18 cellular contexts compared by ENCODE assay signal in the genomic region with DNA sequence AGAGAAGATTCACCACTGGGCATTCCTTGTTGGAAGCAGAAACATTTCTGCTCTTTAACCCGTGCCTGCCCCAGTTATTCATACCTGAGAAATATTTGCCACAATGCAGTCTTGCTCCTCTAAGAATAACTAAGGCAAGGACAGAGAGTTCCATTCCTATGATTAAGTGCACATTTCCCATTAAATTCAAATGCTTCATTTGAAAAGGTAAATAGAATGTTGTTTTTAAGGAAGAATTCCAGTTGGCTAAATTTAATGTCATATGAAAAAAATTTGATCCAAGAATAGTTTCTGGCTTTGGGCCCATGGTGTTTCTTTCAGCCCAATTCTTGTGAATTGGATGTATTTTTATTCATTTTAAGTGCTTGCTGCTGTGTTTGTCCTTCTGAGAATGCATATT.
A peak's percentile ranks its signal among the peaks of the same experiment; 100 is the strongest.
DNase-seq lines count a peak whose midpoint lies in the region; ATAC-seq and TF ChIP-seq lines count a peak whose summit lies in the region.
"Had no signal": no experiment of that assay in that cellular context is flagged by ENCODE, and none has a peak within 500 bp of the region (broad histone marks: within the 10 kb centered on the region; RNA-seq: fewer than 3 reads in every experiment).

No MANE protein-coding gene starts in this region.

- no peaks in the 10 kb centered on the region for H3K36me3 Mint-ChIP-seq in MCF 10A (ENCODE audit: insufficient read depth, unreplicated experiment)
- H3K36me3 Mint-ChIP-seq: CD4-positive, CD25-positive, alpha-beta regulatory T cell; IgD-negative memory B cell had no signal

- CTCF ChIA-PET in MCF 10A (lab: Yijun Ruan, JAX), result no interaction called here

- H3K36me3 ChIP-seq in tibial artery, result no peaks in the 10 kb centered on the region
- H3K36me3 ChIP-seq in Karpas-422 (ENCODE audit: insufficient read depth, low read length), result no peaks in the 10 kb centered on the region
- no peaks in the 10 kb centered on the region for H3K36me3 ChIP-seq in upper lobe of right lung

- intact Hi-C loops in MCF 10A (cut with micrococcal nuclease) (no loop called here), tibial artery (cut with DNase I; ENCODE audit: low total_unique reads) (no loop called here), upper lobe of right lung (cut with DNase I) (no loop called here)

- no peak overlapping the region for H3K4me2 ChIP-seq in Karpas-422 (ENCODE audit: low read depth, low read length, poor library complexity, severe bottlenecking)

- ATAC-seq in upper lobe of right lung, result no peak
- ATAC-seq: HCT116; stimulated activated naive B cell treated with anti-CD40 and anti-IgM and Interleukin-4, amounts not matched to agents 10 μg/mL and 1 μg/mL and 100 μg/mL, for 72 hours had no signal

- H3K4me3 Mint-ChIP-seq in MCF 10A (ENCODE audit: unreplicated experiment), result no peak overlapping the region
- H3K4me3 Mint-ChIP-seq: activated CD4-positive, alpha-beta memory T cell treated with anti-CD3 and anti-CD28 coated beads for 36 hours; CD4-positive, CD25-positive, alpha-beta regulatory T cell; IgD-negative memory B cell; stimulated activated naive B cell treated with anti-CD40 and anti-IgM and Interleukin-4, amounts not matched to agents 10 μg/mL and 1 μg/mL and 100 μg/mL, for 72 hours had no signal

- H4K20me1 ChIP-seq in Karpas-422 (ENCODE audit: insufficient read depth, low read depth, low read length), result no peaks in the 10 kb centered on the region

- H3K27ac Mint-ChIP-seq in MCF 10A (ENCODE audit: low read depth, unreplicated experiment), result peak overlapping the region; percentile 32
- H3K27ac Mint-ChIP-seq: activated CD4-positive, alpha-beta memory T cell treated with anti-CD3 and anti-CD28 coated beads for 36 hours; CD4-positive, CD25-positive, alpha-beta regulatory T cell; IgD-negative memory B cell; stimulated activated naive B cell treated with anti-CD40 and anti-IgM and Interleukin-4, amounts not matched to agents 10 μg/mL and 1 μg/mL and 100 μg/mL, for 72 hours had no signal

- H3K9me3 Mint-ChIP-seq in MCF 10A (ENCODE audit: unreplicated experiment), result peaks cover 8% of the 10 kb centered on the region

- H3K4me1 ChIP-seq in tibial artery, result peaks cover 0 to 39% (median 24%) of the 10 kb centered on the region in 4 donors
- H3K4me1 ChIP-seq in Karpas-422 (ENCODE audit: low read length), result no peaks in the 10 kb centered on the region
- no peaks in the 10 kb centered on the region for H3K4me1 ChIP-seq in upper lobe of right lung

- H3K79me2 ChIP-seq in Karpas-422 (ENCODE audit: low read length), result no peaks in the 10 kb centered on the region

- no peaks in the 10 kb centered on the region for H3K27me3 Mint-ChIP-seq in MCF 10A (ENCODE audit: insufficient read depth, unreplicated experiment)
- H3K27me3 Mint-ChIP-seq: activated CD4-positive, alpha-beta memory T cell treated with anti-CD3 and anti-CD28 coated beads for 36 hours; CD4-positive, CD25-positive, alpha-beta regulatory T cell; IgD-negative memory B cell; stimulated activated naive B cell treated with anti-CD40 and anti-IgM and Interleukin-4, amounts not matched to agents 10 μg/mL and 1 μg/mL and 100 μg/mL, for 72 hours had no signal

- POLR2A ChIA-PET in MCF 10A (lab: Yijun Ruan, JAX), result interaction anchor here (0.9 kb wide), 2 partner anchors 22 to 467 kb away, joined by 3 read pairs; no protein-coding TSS in a partner anchor

- H3K4me3 ChIP-seq in tibial artery (no peak overlapping the region), Karpas-422 (ENCODE audit: low read length) (no peak overlapping the region), upper lobe of right lung (no peak overlapping the region)

- no peaks in the 10 kb centered on the region for H3K9me2 ChIP-seq in Karpas-422 (replicated peaks; ENCODE audit: insufficient read depth, low read length)

- H3K9ac ChIP-seq in Karpas-422 (ENCODE audit: low read length), result no peak overlapping the region

- DNase-seq in HT1080 (ENCODE audit: low read depth) (peak; percentile 15), MCF 10A (ENCODE audit: unreplicated experiment) (no peak), kidney glomerular epithelial cell (lab: John Stamatoyannopoulos, UW) (peak; percentile 94), tibial artery (no peak), Karpas-422 (no peak), upper lobe of right lung (no peak), cortex of kidney (lab: John Stamatoyannopoulos, UW) (no peak)
- DNase-seq in activated effector memory CD4-positive, alpha-beta T cell treated with anti-CD3 and anti-CD28 coated beads, Interleukin-2, amount 50 U/mL, for 16 hours, result no peak
- DNase-seq: activated CD4-positive, alpha-beta memory T cell treated with anti-CD3 and anti-CD28 coated beads for 36 hours; activated gamma-delta T cell treated with Interleukin-2 at 50 U/mL for 16 hours; CD4-positive, CD25-positive, alpha-beta regulatory T cell; NCI-H146; NCI-H526; RPMI8226; stimulated activated CD4-positive, alpha-beta T cell treated with anti-CD3 and anti-CD28 coated beads, Interleukin-4, amount 100 ng/mL, for 1 hour; stimulated activated naive B cell treated with anti-CD40 and anti-IgM and Interleukin-4, amounts not matched to agents 10 μg/mL and 1 μg/mL and 100 μg/mL, for 72 hours had no signal

- peaks cover 0 to 3% (median 0%) of the 10 kb centered on the region in 3 donors for H3K9me3 ChIP-seq in tibial artery
- no peaks in the 10 kb centered on the region for H3K9me3 ChIP-seq in Karpas-422 (ENCODE audit: low read length)
- H3K9me3 ChIP-seq in upper lobe of right lung, result no peaks in the 10 kb centered on the region

- BruUV-seq in MCF 10A (replicated peaks; lab: Mats Ljungman, UMichigan), result no TSS peak

- H3K27me3 ChIP-seq in tibial artery (no peaks in the 10 kb centered on the region), Karpas-422 (ENCODE audit: low read length) (no peaks in the 10 kb centered on the region), upper lobe of right lung (no peaks in the 10 kb centered on the region)

- peaks cover 19% of the 10 kb centered on the region for H3K4me1 Mint-ChIP-seq in MCF 10A (ENCODE audit: insufficient read depth, unreplicated experiment)
- H3K4me1 Mint-ChIP-seq: CD4-positive, CD25-positive, alpha-beta regulatory T cell had no signal

- H2AFZ ChIP-seq in Karpas-422 (ENCODE audit: low read length), result no peak overlapping the region

- TF ChIP-seq CTCF in MCF 10A (IDR thresholded peaks at IDR 0.05; ENCODE audit: unreplicated experiment) (no peak), tibial artery (IDR thresholded peaks at IDR 0.05) (no peak), upper lobe of right lung (IDR thresholded peaks at IDR 0.05) (no peak)

- H3K27ac ChIP-seq in tibial artery, result peak overlapping the region; percentile 64 to 80
- no peak overlapping the region for H3K27ac ChIP-seq in Karpas-422 (ENCODE audit: low read length)
- H3K27ac ChIP-seq in upper lobe of right lung, result no peak overlapping the region

Comparison
In these comparisons a context has a peak if more than half of its experiments do, and no peak if none do; other contexts are left out.
1. DNase-seq: peak in HT1080 (single experiment) and kidney glomerular epithelial cell (single experiment); none in MCF 10A (single experiment), tibial artery (0 of 2), Karpas-422 (single experiment), upper lobe of right lung (single experiment), cortex of kidney (single experiment) and activated effector memory CD4-positive, alpha-beta T cell treated with anti-CD3 and anti-CD28 coated beads, Interleukin-2, amount 50 U/mL, for 16 hours (single experiment).
2. H3K27ac ChIP-seq: peak in tibial artery (2 of 2); none in Karpas-422 (single experiment) and upper lobe of right lung (single experiment).